Comparison of ENCODE assay signal across 8 cellular contexts in genomic region chr3:122679085-122679466, GRCh38. TPM values are rescaled to one million over a fixed set of nuclear protein-coding genes. Genes with fewer than 3 reads are reported as not detected.
A peak's percentile ranks its signal among the peaks of the same experiment; 100 is the strongest.
DNase-seq lines count a peak whose midpoint lies in the region; ATAC-seq and TF ChIP-seq lines count a peak whose summit lies in the region.

No MANE protein-coding gene starts in this region.

- H3K9ac ChIP-seq in mesenchymal stem cell (ENCODE audit: low read length) = peak overlapping the region; percentile 94

- no peaks in the 10 kb centered on the region for H3K27me3 ChIP-seq in effector memory CD4-positive, alpha-beta T cell (replicated peaks; ENCODE audit: control insufficient read depth, insufficient read depth, low read length, poor library complexity, severe bottlenecking)
- no peaks in the 10 kb centered on the region for H3K27me3 ChIP-seq in mesenchymal stem cell (ENCODE audit: control insufficient read depth in 1 of 2, insufficient read depth in 1 of 2, low read length in 2 of 2)

- in situ Hi-C loops in GM13976 (cut with MboI; ENCODE audit: low sequenced_read_pairs, unreplicated experiment) = loop anchor here (5.0 kb wide), 1 partner anchor 122 kb away; no protein-coding TSS in a partner anchor

- peaks cover 14% of the 10 kb centered on the region for H3K79me1 ChIP-seq in mesenchymal stem cell (replicated peaks; ENCODE audit: low read length, poor library complexity, severe bottlenecking)

- H2AK5ac ChIP-seq in mesenchymal stem cell (ENCODE audit: low read length, severe bottlenecking) = no peak overlapping the region

- H3K23ac ChIP-seq in mesenchymal stem cell (ENCODE audit: low read length in 2 of 2) = no peak overlapping the region

- H3K9me3 Mint-ChIP-seq in activated CD8-positive, alpha-beta T cell treated with anti-CD3 and anti-CD28 coated beads for 36 hours = no peaks in the 10 kb centered on the region

- no peaks in the 10 kb centered on the region for H3K9me3 ChIP-seq in effector memory CD4-positive, alpha-beta T cell (ENCODE audit: control insufficient read depth, low read length)
- H3K9me3 ChIP-seq in mesenchymal stem cell (ENCODE audit: control insufficient read depth, low read length) = no peaks in the 10 kb centered on the region

- no peak overlapping the region for H2BK120ac ChIP-seq in mesenchymal stem cell (ENCODE audit: low read depth, low read length)

- H3K14ac ChIP-seq in mesenchymal stem cell (ENCODE audit: low read length in 2 of 2) = no peak overlapping the region

- POLR2A ChIA-PET in activated CD8-positive, alpha-beta T cell treated with anti-CD3 and anti-CD28 coated beads for 36 hours (lab: Charles Lee) = interaction anchor here (0.8 to 3.2 kb wide), 12 partner anchors 9 to 296 kb away, joined by 3 to 32 read pairs (median 4); partner anchors contain the start of genes DTX3L, FAM162A, MIX23 and PARP9

- H3K36me3 ChIP-seq in effector memory CD4-positive, alpha-beta T cell (ENCODE audit: control insufficient read depth, insufficient read depth, low read length) = no peaks in the 10 kb centered on the region
- no peaks in the 10 kb centered on the region for H3K36me3 ChIP-seq in mesenchymal stem cell (ENCODE audit: control insufficient read depth in 1 of 2, insufficient read depth in 2 of 2, low read depth in 1 of 2, low read length in 2 of 2)

- CTCF ChIA-PET in activated CD8-positive, alpha-beta T cell treated with anti-CD3 and anti-CD28 coated beads for 36 hours (lab: Charles Lee) = interaction anchor here (0.7 to 7.0 kb wide), 54 partner anchors 8 to 1133 kb away, joined by 3 to 244 read pairs (median 4); partner anchors contain the start of genes DTX3L, FAM162A, KPNA1 and PARP9

- no peak overlapping the region for H4K91ac ChIP-seq in mesenchymal stem cell (ENCODE audit: low read length)

- H3K27me3 Mint-ChIP-seq in activated CD8-positive, alpha-beta T cell treated with anti-CD3 and anti-CD28 coated beads for 36 hours = no peaks in the 10 kb centered on the region

- WGBS in mesenchymal stem cell = 4% methylated on average over 6 of the region's 7 CpGs

- TF ChIP-seq CTCF in GM13976 (IDR thresholded peaks at IDR 0.05; ENCODE audit: borderline replicate concordance, control extremely low read depth, extremely low read depth, insufficient read depth, missing control alignments) = peak; percentile 81
- peak; percentile 77 for TF ChIP-seq CTCF in activated CD8-positive, alpha-beta T cell treated with anti-CD3 and anti-CD28 coated beads for 36 hours (IDR thresholded peaks at IDR 0.05)

- peak overlapping the region; percentile 86 for H2AFZ ChIP-seq in mesenchymal stem cell (ENCODE audit: low read depth, low read length)

- H3K4me3 ChIP-seq in effector memory CD4-positive, alpha-beta T cell (ENCODE audit: insufficient read depth, low read depth, low read length, poor library complexity, severe bottlenecking) = peak overlapping the region; percentile 96
- H3K4me3 ChIP-seq in mesenchymal stem cell (ENCODE audit: insufficient read depth in 1 of 2, low read depth in 1 of 2, low read length in 2 of 2) = peak overlapping the region in 1 of 2 experiments; percentile 92

- no peak overlapping the region for H2BK15ac ChIP-seq in mesenchymal stem cell (ENCODE audit: low read depth, poor library complexity, severe bottlenecking)

- H2BK12ac ChIP-seq in mesenchymal stem cell (ENCODE audit: low read length in 2 of 2) = peak overlapping the region in 1 of 2 experiments; percentile 52

- H3K18ac ChIP-seq in mesenchymal stem cell (ENCODE audit: low read depth in 1 of 2, low read length in 2 of 2) = peak overlapping the region in 1 of 2 experiments; percentile 42

- peaks cover 49% of the 10 kb centered on the region for H3K4me1 Mint-ChIP-seq in activated CD8-positive, alpha-beta T cell treated with anti-CD3 and anti-CD28 coated beads for 36 hours (ENCODE audit: low read depth)

- intact Hi-C loops in activated CD8-positive, alpha-beta T cell treated with anti-CD3 and anti-CD28 coated beads for 36 hours (cut with micrococcal nuclease) = loop anchor here (1.0 to 5.0 kb wide), 2 partner anchors 102 to 119 kb away; partner anchors contain the start of gene PARP15

- H4K8ac ChIP-seq in mesenchymal stem cell (ENCODE audit: low read length) = peak overlapping the region; percentile 83

- peak overlapping the region; percentile 97 for H3K4me3 Mint-ChIP-seq in activated CD8-positive, alpha-beta T cell treated with anti-CD3 and anti-CD28 coated beads for 36 hours

- peak overlapping the region in 1 of 2 experiments; percentile 37 for H3K4ac ChIP-seq in mesenchymal stem cell (ENCODE audit: low read depth in 1 of 2, low read length in 2 of 2)

- peaks cover 10% of the 10 kb centered on the region for H3K36me3 Mint-ChIP-seq in activated CD8-positive, alpha-beta T cell treated with anti-CD3 and anti-CD28 coated beads for 36 hours (ENCODE audit: low read depth)

- H3K4me1 ChIP-seq in effector memory CD4-positive, alpha-beta T cell (ENCODE audit: control insufficient read depth, insufficient read depth, low read length, poor library complexity, severe bottlenecking) = peaks cover 25% of the 10 kb centered on the region
- peaks cover 14% of the 10 kb centered on the region for H3K4me1 ChIP-seq in mesenchymal stem cell (ENCODE audit: control insufficient read depth, insufficient read depth, low read depth, low read length)

- H3K27ac Mint-ChIP-seq in activated CD8-positive, alpha-beta T cell treated with anti-CD3 and anti-CD28 coated beads for 36 hours = peak overlapping the region; percentile 97

- H3K4me2 ChIP-seq in mesenchymal stem cell (ENCODE audit: low read length, poor library complexity, severe bottlenecking) = no peak overlapping the region

- DNase-seq in GM13976 (ENCODE audit: low spot score) (peak; percentile 55), NCI-H82 (lab: John Stamatoyannopoulos, UW) (peak; percentile 87), mesenchymal stem cell (peak; percentile 82)
- DNase-seq in activated CD8-positive, alpha-beta T cell treated with anti-CD3 and anti-CD28 coated beads for 36 hours = peak; percentile 93
- DNase-seq in effector memory CD4-positive, alpha-beta T cell = peak; percentile 63 to 74 (median 63)
- DNase-seq in stimulated activated CD8-positive, alpha-beta memory T cell treated with anti-CD3 and anti-CD28 coated beads, Interleukin-12 subunit alpha, Interleukin-12 subunit beta, amount 100 ng/mL, for 24 hours (ENCODE audit: extremely low read depth) = peak; percentile 57

- H2BK5ac ChIP-seq in mesenchymal stem cell (ENCODE audit: low read depth, low read length, poor library complexity, severe bottlenecking) = no peak overlapping the region

- ATAC-seq in HG03565 (IDR thresholded peaks at IDR 0.05; ENCODE audit: unreplicated experiment) (peak; percentile 34), HG03442 (IDR thresholded peaks at IDR 0.05; ENCODE audit: unreplicated experiment) (no peak)
- peak; percentile 67 for ATAC-seq in activated CD8-positive, alpha-beta T cell treated with anti-CD3 and anti-CD28 coated beads for 36 hours

- H3K27ac ChIP-seq in effector memory CD4-positive, alpha-beta T cell (ENCODE audit: insufficient read depth, low read length, poor library complexity, severe bottlenecking) = peak overlapping the region; percentile 95
- H3K27ac ChIP-seq in mesenchymal stem cell (ENCODE audit: low read length, poor library complexity, severe bottlenecking) = no peak overlapping the region

RNA-seq across cellular contexts. Expression of gene PARP14, which starts 1.6 kb away (rescaled TPM):
- total RNA-seq in activated CD8-positive, alpha-beta T cell treated with anti-CD3 and anti-CD28 coated beads for 36 hours = 10 to 100 TPM; 53.1 to 53.3 TPM
- polyA plus RNA-seq in mesenchymal stem cell (2013, experiment 1 of 2) = 23.9 TPM
- 22.3 TPM for polyA plus RNA-seq in mesenchymal stem cell (2013, experiment 2 of 2)
